In the genomic region with DNA sequence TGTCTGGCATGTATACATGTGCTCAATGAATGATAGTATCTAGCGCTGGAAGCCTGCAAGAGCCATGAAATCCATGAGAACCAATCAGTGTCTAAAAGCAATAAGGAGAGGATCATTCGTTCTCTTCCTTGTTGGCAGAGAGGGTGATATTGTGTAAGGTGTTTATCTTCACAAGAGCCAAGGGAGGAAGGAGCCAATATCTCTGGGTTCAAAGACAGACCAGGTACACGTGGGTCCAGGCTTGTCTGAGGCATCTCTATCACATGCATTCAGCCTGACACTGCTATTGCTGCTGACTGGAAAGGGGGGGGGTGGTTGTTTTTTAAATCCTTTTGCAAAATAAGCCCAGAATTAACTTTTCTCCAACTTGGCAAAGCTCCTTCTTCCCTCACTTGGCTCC, we compare ENCODE assay signal across 29 cellular contexts. TPM values are rescaled to one million over a fixed set of nuclear protein-coding genes. Genes with fewer than 3 reads are reported as not detected.
"Had no signal": no experiment of that assay in that cellular context is flagged by ENCODE, and none has a peak within 500 bp of the region (broad histone marks: within the 10 kb centered on the region; RNA-seq: fewer than 3 reads in every experiment).

No MANE protein-coding gene starts in this region.

- H3K4me3 ChIP-seq: dorsolateral prefrontal cortex, gastroesophageal sphincter, heart left ventricle, hepatocyte, left ventricle myocardium inferior, lower lobe of right lung, psoas muscle, sigmoid colon, testis, tibial artery had no signal

- H3K4me3 Mint-ChIP-seq: naive thymus-derived CD8-positive, alpha-beta T cell; nephron progenitor cell; stimulated activated memory B cell treated with anti-CD40 and anti-IgM and Interleukin-4, amounts not matched to agents 10 μg/mL and 1 μg/mL and 100 μg/mL, for 72 hours; type B pancreatic cell had no signal

- H3K27me3 Mint-ChIP-seq: naive thymus-derived CD8-positive, alpha-beta T cell; stimulated activated memory B cell treated with anti-CD40 and anti-IgM and Interleukin-4, amounts not matched to agents 10 μg/mL and 1 μg/mL and 100 μg/mL, for 72 hours had no signal

- ATAC-seq: gastroesophageal sphincter; heart left ventricle; left cardiac atrium; lower lobe of right lung; naive thymus-derived CD8-positive, alpha-beta T cell; right cardiac atrium; stimulated activated memory B cell treated with anti-CD40 and anti-IgM and Interleukin-4, amounts not matched to agents 10 μg/mL and 1 μg/mL and 100 μg/mL, for 72 hours; stimulated activated naive CD8-positive, alpha-beta T cell treated with anti-CD3 and anti-CD28 coated beads, Interleukin-15, Interleukin-2, amounts not matched to agents 100 U/mL and 50 U/mL, for 24 hours had no signal

- H3K27ac Mint-ChIP-seq: nephron progenitor cell; stimulated activated memory B cell treated with anti-CD40 and anti-IgM and Interleukin-4, amounts not matched to agents 10 μg/mL and 1 μg/mL and 100 μg/mL, for 72 hours; type B pancreatic cell had no signal

- H3K4me1 Mint-ChIP-seq: stimulated activated memory B cell treated with anti-CD40 and anti-IgM and Interleukin-4, amounts not matched to agents 10 μg/mL and 1 μg/mL and 100 μg/mL, for 72 hours had no signal

- H3K9me3 ChIP-seq: gastroesophageal sphincter, heart left ventricle, left ventricle myocardium inferior, lower lobe of right lung, psoas muscle, sigmoid colon, testis, tibial artery had no signal

- DNase-seq: dorsolateral prefrontal cortex; effector CD4-positive, alpha-beta T cell; foreskin fibroblast; heart left ventricle; left cardiac atrium; left ventricle myocardium inferior; lower lobe of right lung; naive thymus-derived CD8-positive, alpha-beta T cell; nephron progenitor cell; nucleus accumbens; psoas muscle; right cardiac atrium; sigmoid colon; stimulated activated CD4-positive, alpha-beta T cell treated with anti-CD3 and anti-CD28 coated beads, Interleukin-2, amount 100 ng/mL, for 24 hours; stimulated activated CD4-positive, alpha-beta T cell treated with anti-CD3 and anti-CD28 coated beads, Interleukin-4, amount 100 ng/mL, for 24 hours; stimulated activated naive CD8-positive, alpha-beta T cell treated with anti-CD3 and anti-CD28 coated beads, Interleukin-15, Interleukin-2, amounts not matched to agents 100 U/mL and 50 U/mL, for 24 hours; substantia nigra; testis; tibial artery had no signal

- H3K4me2 ChIP-seq: hepatocyte had no signal

- H3K9me3 Mint-ChIP-seq: naive thymus-derived CD8-positive, alpha-beta T cell; nephron progenitor cell; stimulated activated memory B cell treated with anti-CD40 and anti-IgM and Interleukin-4, amounts not matched to agents 10 μg/mL and 1 μg/mL and 100 μg/mL, for 72 hours; type B pancreatic cell had no signal

- H3K27ac ChIP-seq: dorsolateral prefrontal cortex, gastroesophageal sphincter, heart left ventricle, hepatocyte, left ventricle myocardium inferior, lower lobe of right lung, psoas muscle, sigmoid colon, testis, tibial artery had no signal

- H3K79me2 ChIP-seq: hepatocyte had no signal

- H3K27me3 ChIP-seq: dorsolateral prefrontal cortex, gastroesophageal sphincter, testis, tibial artery had no signal

- H2AFZ ChIP-seq: hepatocyte had no signal

RNA-seq across cellular contexts. Expression of a gene that starts 52.8 kb away (rescaled TPM):
- total RNA-seq: gastroesophageal sphincter; heart left ventricle; hepatocyte; kidney epithelial cell; left cardiac atrium; left ventricle myocardium inferior; mesenteric fat pad; myocyte; naive thymus-derived CD8-positive, alpha-beta T cell; osteocyte; psoas muscle; renal cortical epithelial cell; right cardiac atrium; sigmoid colon; skeletal muscle tissue had no signal
